Comparison of ENCODE assay signal across 8 cellular contexts in the genomic region with DNA sequence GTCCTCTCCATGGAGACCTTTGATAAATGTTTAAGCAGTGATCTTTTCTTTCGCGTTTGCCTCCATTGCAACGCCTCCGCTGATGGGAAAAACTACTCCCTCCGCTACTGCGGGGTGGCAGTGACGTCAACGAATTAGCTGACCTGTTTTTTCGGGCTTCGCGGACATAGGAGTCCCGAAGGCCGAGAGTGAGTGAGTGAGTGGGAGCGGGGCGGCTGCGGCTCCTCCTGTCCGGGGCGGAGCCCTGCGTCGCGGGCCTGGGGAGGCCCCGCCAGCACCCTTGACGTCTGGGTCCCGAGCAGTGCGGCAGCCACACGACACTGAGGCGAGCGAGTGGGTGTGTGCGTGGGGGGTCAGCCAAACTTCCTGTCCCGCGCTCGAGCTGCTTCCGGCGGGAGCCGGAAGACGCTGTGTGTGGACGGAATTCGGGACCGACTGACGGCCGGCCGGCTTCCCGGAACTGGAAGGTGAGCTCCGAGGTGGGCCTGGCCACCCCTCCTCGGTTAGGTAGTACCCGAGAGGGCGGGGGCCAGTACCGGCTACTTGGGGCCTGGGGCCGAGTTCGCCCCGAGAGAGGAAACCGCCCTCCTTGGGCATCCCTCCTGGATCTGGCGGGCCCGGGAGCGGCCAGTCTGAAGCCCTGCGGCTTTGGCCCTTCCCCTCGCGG. TPM values are rescaled to one million over a fixed set of nuclear protein-coding genes. Genes with fewer than 3 reads are reported as not detected.
DNase-seq lines count a peak whose midpoint lies in the region; ATAC-seq and TF ChIP-seq lines count a peak whose summit lies in the region.

A gene with protein sequence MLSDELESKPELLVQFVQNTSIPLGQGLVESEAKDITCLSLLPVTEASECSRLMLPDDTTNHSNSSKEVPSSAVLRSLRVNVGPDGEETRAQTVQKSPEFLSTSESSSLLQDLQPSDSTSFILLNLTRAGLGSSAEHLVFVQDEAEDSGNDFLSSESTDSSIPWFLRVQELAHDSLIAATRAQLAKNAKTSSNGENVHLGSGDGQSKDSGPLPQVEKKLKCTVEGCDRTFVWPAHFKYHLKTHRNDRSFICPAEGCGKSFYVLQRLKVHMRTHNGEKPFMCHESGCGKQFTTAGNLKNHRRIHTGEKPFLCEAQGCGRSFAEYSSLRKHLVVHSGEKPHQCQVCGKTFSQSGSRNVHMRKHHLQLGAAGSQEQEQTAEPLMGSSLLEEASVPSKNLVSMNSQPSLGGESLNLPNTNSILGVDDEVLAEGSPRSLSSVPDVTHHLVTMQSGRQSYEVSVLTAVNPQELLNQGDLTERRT (plus strand): TSS at position 411 of the 667 bp plus-strand sequence. CDS start 5,317 bp downstream, outside the sequence.

- peaks cover 66% of the 10 kb centered on the region for H3K79me2 ChIP-seq in SK-N-SH (ENCODE audit: insufficient read depth)

- H3F3A ChIP-seq in SK-N-SH (replicated peaks; ENCODE audit: insufficient read depth) = peaks cover 8% of the 10 kb centered on the region

- TF ChIP-seq CTCF in SK-N-SH (IDR thresholded peaks at IDR 0.05) (no peak), suprapubic skin (IDR thresholded peaks at IDR 0.05) (no peak)

- ATAC-seq in HG02571 (IDR thresholded peaks at IDR 0.05; ENCODE audit: unreplicated experiment) = peak; percentile 95

- WGBS in SK-N-SH (ENCODE audit: low lambda C conversion rate) = under 1% methylated on average over 33 of the region's 58 CpGs
- 0% methylated on average over 29 of the region's 58 CpGs for WGBS in suprapubic skin

- peak within 1 kb of the TSS; percentile 92 for H2AFZ ChIP-seq in SK-N-SH (ENCODE audit: low read depth)

- DNase-seq in GM04504 (ENCODE audit: low read depth) (peak; percentile 94), NCI-H1048 (lab: John Stamatoyannopoulos, UW) (peak; percentile 88), SK-N-SH (peak; percentile 96), germinal center (ENCODE audit: low spot score) (peak; percentile 87), nucleus accumbens (lab: John Stamatoyannopoulos, UW) (peak; percentile 52 to 93 (median 86)), suprapubic skin (ENCODE audit: low spot score in 2 of 2) (peak; percentile 96)
- peak; percentile 91 for DNase-seq in activated naive CD4-positive, alpha-beta T cell treated with anti-CD3 and anti-CD28 coated beads, Interleukin-2, amount 50 U/mL, for 16 hours

- H3K27me3 ChIP-seq in SK-N-SH (ENCODE audit: insufficient read depth) = no peaks in the 10 kb centered on the region
- H3K27me3 ChIP-seq in suprapubic skin = no peaks in the 10 kb centered on the region

- H3K4me2 ChIP-seq in SK-N-SH = peak within 1 kb of the TSS; percentile 75

- H3K4me1 ChIP-seq in SK-N-SH (ENCODE audit: control insufficient read depth in 1 of 2, insufficient read depth in 2 of 2, low read depth in 1 of 2, low read length in 1 of 2) = peaks cover 0 to 3% of the 10 kb centered on the region in 2 experiments; a peak in 3 of 4 replicates
- H3K4me1 ChIP-seq in suprapubic skin = peaks cover 33% of the 10 kb centered on the region

- TF ChIP-seq EP300 in SK-N-SH (IDR thresholded peaks at IDR 0.05; ENCODE audit: borderline replicate concordance in 1 of 2, low read depth in 1 of 2, low read length in 1 of 2) = peak; percentile 11 to 15; a peak in 2 of 4 replicates
- TF ChIP-seq EP300 in suprapubic skin (IDR thresholded peaks at IDR 0.05) = peak; percentile 4

- POLR2A ChIA-PET in SK-N-SH (lab: Yijun Ruan, JAX) = interaction anchor here (0.6 to 1.8 kb wide), 8 partner anchors 9 to 167 kb away, joined by 3 to 10 read pairs (median 4); a partner anchor contains a TSS

- TF ChIP-seq POLR2A in suprapubic skin (IDR thresholded peaks at IDR 0.05) = peak in 1 of 2 donors; percentile 84

- H4K20me1 ChIP-seq in SK-N-SH (ENCODE audit: insufficient read depth) = peaks cover 34% of the 10 kb centered on the region

- peak within 1 kb of the TSS; percentile 86 for H3K9ac ChIP-seq in SK-N-SH

- TF ChIP-seq RAD21 in SK-N-SH (IDR thresholded peaks at IDR 0.05; ENCODE audit: low read length) = 0 out of 2 replicates have a peak, but pooled peaks have one; percentile 3

- H3K9me3 ChIP-seq in SK-N-SH (no peaks in the 10 kb centered on the region), suprapubic skin (no peaks in the 10 kb centered on the region)

- no peaks in the 10 kb centered on the region for H3K9me2 ChIP-seq in SK-N-SH

- CTCF ChIA-PET in SK-N-SH (lab: Yijun Ruan, JAX) = interaction anchor here (0.7 to 1.6 kb wide), 5 partner anchors 19 to 158 kb away, joined by 3 to 7 read pairs (median 3); no protein-coding TSS in a partner anchor

- H3K36me3 ChIP-seq in SK-N-SH (replicated peaks in 1 of 2; ENCODE audit: control insufficient read depth in 1 of 2, insufficient read depth in 2 of 2, low read length in 1 of 2) (peaks cover 0 to 4% of the 10 kb centered on the region in 2 experiments), suprapubic skin (no peaks in the 10 kb centered on the region)

- H3K4me3 ChIP-seq in SK-N-SH (ENCODE audit: low read depth in 2 of 2, low read length in 1 of 2) (peak within 1 kb of the TSS; percentile 84 to 90), suprapubic skin (peak within 1 kb of the TSS; percentile 72)

- peak within 1 kb of the TSS; percentile 92 to 96 for H3K27ac ChIP-seq in SK-N-SH (ENCODE audit: low read depth in 2 of 2, low read length in 1 of 2)
- peak within 1 kb of the TSS; percentile 91 for H3K27ac ChIP-seq in suprapubic skin

TF ChIP-seq in SK-N-SH, 30 proteins besides CTCF, POLR2A, EP300 and RAD21 (continues in another document):
- TF ChIP-seq RCOR1 (IDR thresholded peaks at IDR 0.05; ENCODE audit: low read length) = no peak
- TF ChIP-seq SMC3 (IDR thresholded peaks at IDR 0.05; ENCODE audit: low read depth, low read length) = no peak
- TF ChIP-seq, protein P1, sequence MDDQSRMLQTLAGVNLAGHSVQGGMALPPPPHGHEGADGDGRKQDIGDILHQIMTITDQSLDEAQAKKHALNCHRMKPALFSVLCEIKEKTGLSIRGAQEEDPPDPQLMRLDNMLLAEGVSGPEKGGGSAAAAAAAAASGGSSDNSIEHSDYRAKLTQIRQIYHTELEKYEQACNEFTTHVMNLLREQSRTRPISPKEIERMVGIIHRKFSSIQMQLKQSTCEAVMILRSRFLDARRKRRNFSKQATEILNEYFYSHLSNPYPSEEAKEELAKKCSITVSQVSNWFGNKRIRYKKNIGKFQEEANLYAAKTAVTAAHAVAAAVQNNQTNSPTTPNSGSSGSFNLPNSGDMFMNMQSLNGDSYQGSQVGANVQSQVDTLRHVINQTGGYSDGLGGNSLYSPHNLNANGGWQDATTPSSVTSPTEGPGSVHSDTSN (IDR thresholded peaks at IDR 0.05) = peak; percentile 30; the same call in 1 of the 2 replicates
- TF ChIP-seq, protein P2, sequence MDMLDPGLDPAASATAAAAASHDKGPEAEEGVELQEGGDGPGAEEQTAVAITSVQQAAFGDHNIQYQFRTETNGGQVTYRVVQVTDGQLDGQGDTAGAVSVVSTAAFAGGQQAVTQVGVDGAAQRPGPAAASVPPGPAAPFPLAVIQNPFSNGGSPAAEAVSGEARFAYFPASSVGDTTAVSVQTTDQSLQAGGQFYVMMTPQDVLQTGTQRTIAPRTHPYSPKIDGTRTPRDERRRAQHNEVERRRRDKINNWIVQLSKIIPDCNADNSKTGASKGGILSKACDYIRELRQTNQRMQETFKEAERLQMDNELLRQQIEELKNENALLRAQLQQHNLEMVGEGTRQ (IDR thresholded peaks at IDR 0.05; ENCODE audit: borderline replicate concordance, low read depth, low read length) = no peak
- peak; percentile 43; the same call in 1 of the 2 replicates for TF ChIP-seq YY1 (IDR thresholded peaks at IDR 0.05; ENCODE audit: low read depth)
- TF ChIP-seq EZH2phosphoT487 (IDR thresholded peaks at IDR 0.05; ENCODE audit: borderline replicate concordance, low read depth) = no peak
- TF ChIP-seq FOXM1 (IDR thresholded peaks at IDR 0.05; ENCODE audit: low read depth) = peak; percentile 42; the same call in 1 of the 2 replicates
- peak; percentile 42; the same call in 1 of the 2 replicates for TF ChIP-seq TCF12 (IDR thresholded peaks at IDR 0.05)
- peak; percentile 5; the same call in 1 of the 2 replicates for TF ChIP-seq FOSL2 (IDR thresholded peaks at IDR 0.05; ENCODE audit: borderline replicate concordance, low read depth)
- no peak for TF ChIP-seq NFIC (IDR thresholded peaks at IDR 0.05; ENCODE audit: borderline replicate concordance)
- TF ChIP-seq ELF1 (IDR thresholded peaks at IDR 0.05) = peak; percentile 91
- TF ChIP-seq, protein P3, sequence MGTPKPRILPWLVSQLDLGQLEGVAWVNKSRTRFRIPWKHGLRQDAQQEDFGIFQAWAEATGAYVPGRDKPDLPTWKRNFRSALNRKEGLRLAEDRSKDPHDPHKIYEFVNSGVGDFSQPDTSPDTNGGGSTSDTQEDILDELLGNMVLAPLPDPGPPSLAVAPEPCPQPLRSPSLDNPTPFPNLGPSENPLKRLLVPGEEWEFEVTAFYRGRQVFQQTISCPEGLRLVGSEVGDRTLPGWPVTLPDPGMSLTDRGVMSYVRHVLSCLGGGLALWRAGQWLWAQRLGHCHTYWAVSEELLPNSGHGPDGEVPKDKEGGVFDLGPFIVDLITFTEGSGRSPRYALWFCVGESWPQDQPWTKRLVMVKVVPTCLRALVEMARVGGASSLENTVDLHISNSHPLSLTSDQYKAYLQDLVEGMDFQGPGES (IDR thresholded peaks at IDR 0.05; ENCODE audit: low read depth, low read length) = no peak
- peak; percentile 70; the same call in 1 of the 2 replicates for TF ChIP-seq POLR2AphosphoS5 (IDR thresholded peaks at IDR 0.05; ENCODE audit: low read depth, low read length)
- TF ChIP-seq TAF1 (IDR thresholded peaks at IDR 0.05; ENCODE audit: borderline replicate concordance, low read depth, low read length) = peak; percentile 61; the same call in 1 of the 2 replicates
- peak; percentile 84 for TF ChIP-seq CHD2 (IDR thresholded peaks at IDR 0.05; ENCODE audit: low read length, partially characterized antibody)
- TF ChIP-seq SIN3A (IDR thresholded peaks at IDR 0.05; ENCODE audit: borderline replicate concordance, low read depth, low read length) = peak; percentile 87; the same call in 1 of the 2 replicates
- TF ChIP-seq JUND (IDR thresholded peaks at IDR 0.05) = peak; percentile 5; the same call in 1 of the 2 replicates
- TF ChIP-seq RXRA (IDR thresholded peaks at IDR 0.05; ENCODE audit: borderline replicate concordance, low read depth) = 0 out of 2 replicates have a peak, but pooled peaks have one; percentile 11
- TF ChIP-seq NRF1 (IDR thresholded peaks at IDR 0.05; ENCODE audit: low read depth, low read length) = peak; percentile 45; the same call in 1 of the 2 replicates
- peak; percentile 95 for TF ChIP-seq MXI1 (IDR thresholded peaks at IDR 0.05; ENCODE audit: low read depth, low read length)
- TF ChIP-seq GATA2 (CRISPR knock-in tag; IDR thresholded peaks at IDR 0.05) = no peak

RNA-seq across cellular contexts. Expression of the gene that starts here (rescaled TPM):
- 22.8 and 28.7 TPM in 2 replicates for polyA plus RNA-seq in SK-N-SH (2012; rRNA removed)
- polyA plus RNA-seq in SK-N-SH (2012; cell fraction: cytosol; rRNA removed) = 26.0 and 26.9 TPM in 2 replicates
- 27.8 and 51.6 TPM in 2 replicates for polyA plus RNA-seq in SK-N-SH (2012; cell fraction: nucleus; rRNA removed)
- 10 to 100 TPM; 51.9 to 71.2 (median 60.4) TPM for total RNA-seq in suprapubic skin

Comparison
In these comparisons a context has a peak if more than half of its experiments do, and no peak if none do; other contexts are left out.
1. Peak in every context shown above with its lines: DNase-seq, ATAC-seq, H3K4me3 ChIP-seq and H3K27ac ChIP-seq.